In the genomic region with DNA sequence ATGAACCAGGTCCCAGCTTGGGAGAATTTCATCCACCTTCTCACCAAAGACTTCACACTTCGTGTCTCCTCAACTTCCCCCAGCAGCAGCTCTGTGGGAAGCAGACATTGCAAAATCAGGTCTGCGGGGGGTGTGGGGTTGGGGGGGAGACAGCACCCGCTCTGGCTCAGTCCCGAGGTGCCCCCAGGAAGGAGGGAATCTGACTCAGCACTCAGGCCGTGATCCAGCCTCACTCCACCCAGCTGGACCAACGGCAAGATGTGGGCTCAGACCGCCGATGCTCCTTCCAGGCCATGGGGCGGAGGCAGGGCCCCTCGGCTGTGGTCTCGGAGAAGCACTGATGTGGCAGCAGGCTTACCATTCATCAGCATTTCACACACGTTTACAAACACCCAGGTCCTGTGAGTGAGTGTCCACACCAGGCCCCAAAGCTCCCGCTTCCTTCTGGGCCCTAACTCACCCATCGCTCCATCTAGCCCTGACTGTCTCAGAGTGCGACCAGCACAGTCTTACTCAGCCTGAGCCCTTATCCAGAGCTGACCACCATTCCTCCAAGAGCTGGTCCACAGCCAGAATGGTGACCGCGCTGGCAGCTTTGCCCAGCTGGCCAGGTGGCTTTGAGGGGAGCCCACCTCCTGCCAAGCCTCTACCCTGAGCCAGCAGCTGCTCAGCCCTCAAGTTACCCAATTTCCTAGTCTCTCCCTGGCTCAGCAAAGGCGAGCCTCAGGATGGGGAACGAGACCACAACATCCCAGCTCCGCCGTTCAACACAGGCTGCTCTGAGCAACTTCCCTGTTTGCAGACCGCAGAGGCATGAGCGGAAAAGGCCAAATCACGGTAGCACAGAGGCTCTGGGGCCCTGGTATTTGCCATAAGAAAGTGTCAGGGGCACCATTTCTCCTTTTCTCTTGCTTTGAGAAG, we compare ENCODE assay signal across 10 cellular contexts. TPM values are rescaled to one million over a fixed set of nuclear protein-coding genes. Genes with fewer than 3 reads are reported as not detected.
DNase-seq lines count a peak whose midpoint lies in the region; ATAC-seq, FAIRE-seq and TF ChIP-seq lines count a peak whose summit lies in the region.
"Had no signal": no experiment of that assay in that cellular context is flagged by ENCODE, and none has a peak within 500 bp of the region (broad histone marks: within the 10 kb centered on the region; RNA-seq: fewer than 3 reads in every experiment).

No MANE protein-coding gene starts in this region.

- peaks cover 0 to 35% (median under 1%) of the 10 kb centered on the region in 3 donors for H3K4me1 ChIP-seq in gastroesophageal sphincter
- H3K4me1 ChIP-seq in pancreas: no peaks in the 10 kb centered on the region

- H3K9me3 ChIP-seq in gastroesophageal sphincter: no peaks in the 10 kb centered on the region
- H3K9me3 ChIP-seq in pancreas: no peaks in the 10 kb centered on the region

- H3K27ac ChIP-seq in gastroesophageal sphincter (peak overlapping the region in 2 of 4 donors; percentile 31 to 41), pancreas (peak overlapping the region in 1 of 4 donors; percentile 11)
- H3K27ac ChIP-seq: epithelial cell of prostate had no signal

- TF ChIP-seq CTCF in gastroesophageal sphincter (IDR thresholded peaks at IDR 0.05) (no peak), pancreas (IDR thresholded peaks at IDR 0.05) (no peak)

- TF ChIP-seq EP300 in gastroesophageal sphincter (IDR thresholded peaks at IDR 0.05): no peak

- no peak for FAIRE-seq in pancreas (lab: Jason Lieb, UNC)

- DNase-seq in EH (ENCODE audit: low read depth) (peak; percentile 71), SKM-1 treated with dmso at 0.1 percent for 144 hours (lab: John Stamatoyannopoulos, UW; ENCODE audit: unreplicated experiment) (peak; percentile 97), pancreas (peak in 1 of 6 donors; percentile 57), DMS 273 treated with DMSO at 0.1 percent for 48 hours (lab: John Stamatoyannopoulos, UW) (no peak)

- H3K36me3 ChIP-seq in gastroesophageal sphincter (peaks cover 0 to 12% of the 10 kb centered on the region in 2 donors), pancreas (no peaks in the 10 kb centered on the region)

- intact Hi-C loops in pancreas (cut with DNase I): no loop called here

- no peaks in the 10 kb centered on the region for H3K27me3 ChIP-seq in gastroesophageal sphincter
- H3K27me3 ChIP-seq in pancreas: no peaks in the 10 kb centered on the region

- no peak for TF ChIP-seq POLR2A in gastroesophageal sphincter (IDR thresholded peaks at IDR 0.05)

- ATAC-seq in gastroesophageal sphincter (peak; percentile 37), pancreas (peak in 3 of 4 donors; percentile 7 to 56 (median 53)), HG02763 (IDR thresholded peaks at IDR 0.05; ENCODE audit: unreplicated experiment) (no peak), GM19463 (IDR thresholded peaks at IDR 0.05; ENCODE audit: unreplicated experiment) (no peak), GM21390 (IDR thresholded peaks at IDR 0.05; ENCODE audit: unreplicated experiment) (no peak)

- 92% methylated on average over 4 of the region's 24 CpGs; no CpG with 5 or more reads in 1 of the 2 donors for WGBS in gastroesophageal sphincter (ENCODE audit: low coverage in 1 of 2), 2 donors
- WGBS in pancreas, 2 donors: 76 to 83% methylated on average over 24 of the region's 24 CpGs

- H3K4me3 ChIP-seq in gastroesophageal sphincter (no peak overlapping the region), pancreas (no peak overlapping the region)

RNA-seq across cellular contexts. Expression of a gene that starts 3.3 kb away (rescaled TPM):
- total RNA-seq in gastroesophageal sphincter: 100 to 1,000 TPM in 2 of 4 donors, 10 to 100 TPM in 2; 76.2 to 167 (median 95.8) TPM
- 10 to 100 TPM in 5 of 6 donors, 1 to 10 TPM in 1; 8.2 to 57.7 (median 36.3) TPM for total RNA-seq in pancreas
- polyA plus RNA-seq in pancreas: 100 to 1,000 TPM; 122 to 140 TPM
- total RNA-seq: osteocyte had no signal

RNA-seq across cellular contexts. Expression of a gene that starts 35.3 kb away (rescaled TPM):
- 10 to 100 TPM; 21.7 to 69.5 (median 34.7) TPM for total RNA-seq in gastroesophageal sphincter
- 10 to 100 TPM in 1 of 6 donors, 1 to 10 TPM in 5; 3.5 to 14.5 (median 7.7) TPM for total RNA-seq in pancreas
- 10 to 100 TPM; 17.3 to 37.6 TPM for polyA plus RNA-seq in pancreas

RNA-seq across cellular contexts. Expression of a gene that starts 38.0 kb away (rescaled TPM):
- total RNA-seq in gastroesophageal sphincter (10 to 100 TPM in 2 of 4 donors, 1 to 10 TPM in 2; 1.9 to 47.5 (median 18.7) TPM), pancreas (10 to 100 TPM in 1 of 6 donors, 1 to 10 TPM in 5; 5.0 to 11.2 (median 7.1) TPM)
- 10 to 100 TPM; 25.7 to 41.8 TPM for polyA plus RNA-seq in pancreas

RNA-seq across cellular contexts. Expression of a gene that starts 43.0 kb away (rescaled TPM):
- total RNA-seq in gastroesophageal sphincter (10 to 100 TPM; 56.7 to 95.9 (median 78.9) TPM), pancreas (10 to 100 TPM; 24.4 to 52.6 (median 32.4) TPM)
- 100 to 1,000 TPM; 106 to 109 TPM for polyA plus RNA-seq in pancreas

RNA-seq across cellular contexts. Expression of a gene that starts 44.6 kb away (rescaled TPM):
- total RNA-seq in gastroesophageal sphincter (1 to 10 TPM in 3 of 4 donors, not detected in 1; 1.9 to 4.6 (median 2.4) TPM), pancreas (1 to 10 TPM in 3 of 6 donors, under 1 TPM in 3; 0.40 to 3.2 (median 1.1) TPM)
- polyA plus RNA-seq in pancreas: 1 to 10 TPM; 5.9 to 6.3 TPM
- total RNA-seq: osteocyte had no signal

Comparison
In these comparisons a context has a peak if more than half of its experiments do, and no peak if none do; other contexts are left out.
1. ATAC-seq: peak in gastroesophageal sphincter (single experiment) and pancreas (3 of 4); none in HG02763 (single experiment), GM19463 (single experiment) and GM21390 (single experiment).